ENCODE assay signal across 16 cellular contexts in the genomic region with DNA sequence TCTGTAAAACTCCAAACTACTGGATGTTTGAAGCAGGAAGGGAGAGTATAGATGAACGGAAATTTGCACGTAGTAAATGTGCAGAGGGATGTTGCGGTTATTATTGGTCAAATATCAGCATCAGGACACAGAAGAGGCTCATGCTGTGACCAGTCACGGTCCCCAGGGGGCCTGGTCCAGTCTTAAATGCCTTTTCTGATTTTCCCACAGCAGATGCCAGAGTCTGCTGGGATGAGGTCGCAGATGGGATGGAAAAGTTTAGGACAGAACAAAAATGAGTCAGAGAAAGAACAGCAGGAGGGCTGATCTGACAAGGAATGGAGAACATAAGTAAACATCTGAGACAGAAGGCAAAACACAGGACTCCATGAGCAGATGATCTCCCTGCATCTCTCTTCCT. TPM values are rescaled to one million over a fixed set of nuclear protein-coding genes. Genes with fewer than 3 reads are reported as not detected.
DNase-seq lines count a peak whose midpoint lies in the region; ATAC-seq and TF ChIP-seq lines count a peak whose summit lies in the region.
"Had no signal": no experiment of that assay in that cellular context is flagged by ENCODE, and none has a peak within 500 bp of the region (broad histone marks: within the 10 kb centered on the region; RNA-seq: fewer than 3 reads in every experiment).

No MANE protein-coding gene starts in this region.

- DNase-seq in heart right ventricle (peak; percentile 31 to 44), cardiac septum (ENCODE audit: low spot score) (no peak), Panc1 (ENCODE audit: low read depth, low spot score) (no peak), fibroblast of mammary gland (ENCODE audit: low read depth) (peak; percentile 16), SW480 (ENCODE audit: low spot score) (no peak), occipital lobe (lab: John Stamatoyannopoulos, UW) (no peak), HuH-7 (ENCODE audit: low spot score) (no peak)
- DNase-seq: activated CD4-positive, CD25-positive, alpha-beta regulatory T cell; central memory CD4-positive, alpha-beta T cell; NCI-H2171 treated with DMSO at 0.1 percent for 48 hours; stimulated activated CD8-positive, alpha-beta memory T cell treated with anti-CD3 and anti-CD28 coated beads, Interleukin-4, amount 100 ng/mL, for 48 hours had no signal

- in situ Hi-C loops in Panc1 (cut with HindIII; ENCODE audit: low pct_unique_long_range_greater_than_20kb, low sequenced_read_pairs), result no loop called here

- no TSS peak for BruUV-seq in Panc1 (replicated peaks; lab: Mats Ljungman, UMichigan)

- POLR2A ChIA-PET in Panc1 (lab: Charles Lee), result interaction anchor here (0.6 kb wide), 1 partner anchor 242 kb away, joined by 3 read pairs; no protein-coding TSS in a partner anchor

- CTCF ChIA-PET in Panc1 (lab: Charles Lee), result no interaction called here

- peak overlapping the region in 6 of 10 donors; percentile 37 to 65 (median 51) for H3K27ac ChIP-seq in heart right ventricle
- no peak overlapping the region for H3K27ac ChIP-seq in Panc1 (ENCODE audit: low read length)
- peak overlapping the region; percentile 3 for H3K27ac ChIP-seq in thymus (ENCODE audit: low read depth)
- H3K27ac ChIP-seq: hepatocyte, vagina had no signal

- WGBS in heart right ventricle, 2 donors, result 49 to 59% methylated on average over 5 of the region's 5 CpGs
- 94% methylated on average over 5 of the region's 5 CpGs for WGBS in thymus

- no peak overlapping the region for H3K4me3 ChIP-seq in heart right ventricle
- H3K4me3 ChIP-seq in Panc1 (ENCODE audit: low read depth in 2 of 2, low read length in 2 of 2), result no peak overlapping the region
- no peak overlapping the region for H3K4me3 ChIP-seq in fibroblast of mammary gland (ENCODE audit: control insufficient read depth, low read depth, low read length)
- no peak overlapping the region for H3K4me3 ChIP-seq in thymus (ENCODE audit: low read length)
- H3K4me3 ChIP-seq: GM23338, hepatocyte, vagina had no signal

- ATAC-seq in heart right ventricle, result peak in 7 of 8 donors; percentile 20 to 65 (median 61)
- no peak for ATAC-seq in Panc1
- ATAC-seq: GM23338 had no signal

- H3K9me3 ChIP-seq in heart right ventricle, result no peaks in the 10 kb centered on the region
- H3K9me3 ChIP-seq in Panc1 (ENCODE audit: control insufficient read depth, insufficient read depth, low read depth, low read length), result no peaks in the 10 kb centered on the region
- no peaks in the 10 kb centered on the region for H3K9me3 ChIP-seq in thymus (ENCODE audit: control insufficient read depth)
- H3K9me3 ChIP-seq: vagina had no signal

- H3K27me3 ChIP-seq in heart right ventricle (peaks cover 0 to 19% (median 3%) of the 10 kb centered on the region in 7 donors), Panc1 (ENCODE audit: control insufficient read depth, insufficient read depth, low read length) (peaks cover 8% of the 10 kb centered on the region), thymus (ENCODE audit: control insufficient read depth, insufficient read depth) (no peaks in the 10 kb centered on the region)
- H3K27me3 ChIP-seq: vagina had no signal

- no peak for TF ChIP-seq CTCF in heart right ventricle (IDR thresholded peaks at IDR 0.05)
- TF ChIP-seq CTCF in Panc1 (IDR thresholded peaks at IDR 0.05), result 0 out of 2 replicates have a peak, but pooled peaks have one; percentile 10
- no peak for TF ChIP-seq CTCF in fibroblast of mammary gland (conservative IDR thresholded peaks at IDR 0.05; ENCODE audit: control insufficient read depth, insufficient read depth, low read depth, low read length)

- intact Hi-C loops in heart right ventricle (cut with DNase I), result no loop called here
- intact Hi-C loops in cardiac septum (cut with DNase I), result no loop called here
- intact Hi-C loops in Panc1 (cut with micrococcal nuclease; ENCODE audit: unreplicated experiment), result no loop called here

- H3K36me3 ChIP-seq in heart right ventricle, result no peaks in the 10 kb centered on the region
- H3K36me3 ChIP-seq in Panc1 (ENCODE audit: control insufficient read depth, insufficient read depth, low read length), result no peaks in the 10 kb centered on the region
- no peaks in the 10 kb centered on the region for H3K36me3 ChIP-seq in thymus (ENCODE audit: control insufficient read depth, insufficient read depth)
- H3K36me3 ChIP-seq: vagina had no signal

- H3K4me1 ChIP-seq in heart right ventricle (peaks cover 0 to 7% (median 0%) of the 10 kb centered on the region in 9 donors), Panc1 (ENCODE audit: control insufficient read depth, insufficient read depth, low read length) (no peaks in the 10 kb centered on the region), thymus (ENCODE audit: control insufficient read depth, insufficient read depth, low read length) (peaks cover 13% of the 10 kb centered on the region)
- H3K4me1 ChIP-seq: vagina had no signal

RNA-seq across cellular contexts. Expression of gene SIRPG, which starts 11.7 kb away (rescaled TPM):
- total RNA-seq in heart right ventricle, result 1 to 10 TPM in 1 of 10 donors, not detected in 9; 1.9 TPM
- under 1 TPM in 1 of 2 donors, not detected in 1; 0.10 TPM for polyA plus RNA-seq in heart right ventricle
- total RNA-seq in cardiac septum, result not detected
- not detected for total RNA-seq in Panc1 (2021; ENCODE audit: unreplicated experiment)
- not detected for polyA plus RNA-seq in Panc1 (2012; ENCODE audit: insufficient read length)
- 51.0 TPM for polyA plus RNA-seq in thymus
- total RNA-seq in occipital lobe, result not detected
- total RNA-seq: GM23338, hepatocyte, vagina had no signal
- polyA plus RNA-seq: BJ, GM23338, hepatocyte had no signal

RNA-seq across cellular contexts. Expression of gene SIRPB1, which starts 49.5 kb away (rescaled TPM):
- total RNA-seq in heart right ventricle (1 to 10 TPM in 5 of 10 donors, under 1 TPM in 4, not detected in 1; 0.37 to 6.9 (median 1.8) TPM), cardiac septum (0.92 TPM), Panc1 (2021; ENCODE audit: unreplicated experiment) (0.72 TPM), occipital lobe (0.47 TPM)
- polyA plus RNA-seq in heart right ventricle (under 1 TPM; 0.14 to 0.37 TPM), thymus (1.2 TPM)
- polyA plus RNA-seq in Panc1 (2012; ENCODE audit: insufficient read length), result 0.99 TPM
- total RNA-seq: GM23338 had no signal
- polyA plus RNA-seq: GM23338 had no signal

Comparison
In these comparisons a context has a peak if more than half of its experiments do, and no peak if none do; other contexts are left out.
1. DNase-seq: peak in heart right ventricle (2 of 2) and fibroblast of mammary gland (single experiment); none in cardiac septum (single experiment), Panc1 (single experiment), SW480 (single experiment), occipital lobe (single experiment) and HuH-7 (single experiment).